ENCODE assay signal across 9 cellular contexts in genomic region chr3:107956991-107957467, GRCh38.
DNase-seq lines count a peak whose midpoint lies in the region; FAIRE-seq and TF ChIP-seq lines count a peak whose summit lies in the region.
"Had no signal": no experiment of that assay in that cellular context is flagged by ENCODE, and none has a peak within 500 bp of the region (broad histone marks: within the 10 kb centered on the region; RNA-seq: fewer than 3 reads in every experiment).

No MANE protein-coding gene starts in this region.

- TF ChIP-seq POLR2A in GM12891 (IDR thresholded peaks at IDR 0.05; ENCODE audit: low read depth, low read length) = no peak

- H3K36me3 ChIP-seq in left ventricle myocardium inferior = no peaks in the 10 kb centered on the region

- DNase-seq in AG09319 (ENCODE audit: extremely low read depth, low read depth) (peak; percentile 90), anterior cingulate cortex (lab: John Stamatoyannopoulos, UW) (peak in 51 of 58 donors; percentile 5 to 83 (median 54)), left ventricle myocardium inferior (peak; percentile 77), pons (ENCODE audit: low spot score) (peak; percentile 72), NCI-H1105 (lab: John Stamatoyannopoulos, UW) (no peak), NCI-H1694 (lab: John Stamatoyannopoulos, UW) (no peak), COLO668 (lab: John Stamatoyannopoulos, UW; ENCODE audit: unreplicated experiment) (no peak), GM12891 (ENCODE audit: insufficient read length, low spot score) (no peak)

- H3K9me3 ChIP-seq in left ventricle myocardium inferior (replicated peaks) = no peaks in the 10 kb centered on the region

- peak overlapping the region; percentile 81 for H3K27ac ChIP-seq in left ventricle myocardium inferior (replicated peaks)

- intact Hi-C loops in left ventricle myocardium inferior (cut with micrococcal nuclease) = no loop called here

- H3K27me3 ChIP-seq in left ventricle myocardium inferior (ENCODE audit: low read depth) = no peaks in the 10 kb centered on the region

- no peak for TF ChIP-seq CTCF in AG09319 (IDR thresholded peaks at IDR 0.05; ENCODE audit: low read depth, low read length)
- no peak for TF ChIP-seq CTCF in left ventricle myocardium inferior (IDR thresholded peaks at IDR 0.05; ENCODE audit: borderline replicate concordance)

- H3K4me1 ChIP-seq in left ventricle myocardium inferior = peaks cover 26% of the 10 kb centered on the region

- FAIRE-seq in GM12891 (lab: Jason Lieb, UNC) = no peak
- FAIRE-seq: keratinocyte had no signal

- peak overlapping the region; percentile 36 for H3K4me3 ChIP-seq in left ventricle myocardium inferior

TF ChIP-seq in GM12891, 5 proteins besides CTCF, POLR2A, EP300 and RAD21:
- TF ChIP-seq POU2F2 (IDR thresholded peaks at IDR 0.05; ENCODE audit: low read depth, low read length) (no peak), TAF1 (IDR thresholded peaks at IDR 0.05; ENCODE audit: low read depth, low read length) (no peak), SPI1 (IDR thresholded peaks at IDR 0.05; ENCODE audit: low read depth, low read length) (no peak), POLR2AphosphoS5 (IDR thresholded peaks at IDR 0.05; ENCODE audit: low read depth, low read length) (no peak), PAX5 (IDR thresholded peaks at IDR 0.05; ENCODE audit: insufficient read depth, low read length, severe bottlenecking) (no peak)
TF ChIP-seq in GM12891: peak in this region for 0.

Comparison
In these comparisons a context has a peak if more than half of its experiments do, and no peak if none do; other contexts are left out.
1. DNase-seq: peak in AG09319 (single experiment), anterior cingulate cortex (51 of 58), left ventricle myocardium inferior (single experiment) and pons (single experiment); none in NCI-H1105 (single experiment), NCI-H1694 (single experiment), COLO668 (single experiment) and GM12891 (single experiment).